Comparison of ENCODE assay signal across 14 cellular contexts in the genomic region with DNA sequence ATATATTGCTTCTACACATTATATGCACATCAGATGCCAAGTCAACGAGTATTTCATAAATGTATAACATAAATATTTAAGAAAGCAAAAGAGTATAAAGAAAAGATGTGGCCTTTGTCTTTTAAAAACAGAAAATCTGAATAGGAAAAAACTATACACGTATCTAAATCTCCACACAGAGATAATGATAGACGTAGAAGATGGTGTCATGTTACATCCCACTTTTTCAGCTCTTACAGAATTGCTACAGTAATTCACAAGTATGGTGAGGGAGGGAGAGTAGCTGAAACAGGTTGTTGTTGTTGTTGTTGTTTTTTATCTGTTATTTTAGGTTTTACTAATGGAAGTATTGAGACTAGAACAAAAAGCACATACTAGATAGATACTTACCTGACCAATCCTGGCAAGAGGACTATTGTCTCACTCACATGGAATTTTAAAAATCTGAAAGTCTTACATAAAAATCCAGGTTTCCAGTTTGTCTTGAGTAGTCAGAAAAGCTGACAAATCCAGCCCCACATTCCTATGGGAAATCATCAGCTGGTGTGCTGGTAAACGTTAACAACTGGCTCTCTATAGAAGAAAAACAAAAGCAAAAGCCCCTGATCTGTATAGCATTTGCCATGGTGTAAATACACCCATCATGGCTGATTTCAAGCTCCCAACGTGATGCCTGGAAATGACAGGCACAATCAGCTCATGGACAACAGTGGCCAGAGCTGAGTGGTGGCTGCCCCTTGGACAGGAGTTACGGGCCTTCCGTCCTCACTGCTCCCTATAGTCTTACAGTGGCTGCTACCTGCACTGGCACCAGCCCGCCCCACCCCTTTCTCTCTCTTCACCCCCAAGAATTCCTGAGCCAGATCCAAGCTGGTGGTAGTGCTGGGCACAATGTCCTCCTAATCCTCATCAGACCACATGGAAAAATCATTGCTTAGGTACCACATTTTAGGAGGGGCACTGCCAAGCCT. TPM values are rescaled to one million over a fixed set of nuclear protein-coding genes. Genes with fewer than 3 reads are reported as not detected.
DNase-seq lines count a peak whose midpoint lies in the region; ATAC-seq and TF ChIP-seq lines count a peak whose summit lies in the region.
"Had no signal": no experiment of that assay in that cellular context is flagged by ENCODE, and none has a peak within 500 bp of the region (broad histone marks: within the 10 kb centered on the region; RNA-seq: fewer than 3 reads in every experiment).

No MANE protein-coding gene starts in this region.

- DNase-seq in NCI-H2171 treated with DMSO at 0.1 percent for 48 hours (lab: John Stamatoyannopoulos, UW) (peak; percentile 18), NCI-H2171 (lab: John Stamatoyannopoulos, UW) (no peak), glutamatergic neuron (no peak), smooth muscle cell (lab: John Stamatoyannopoulos, UW; ENCODE audit: unreplicated experiment) (no peak), anterior cingulate cortex (lab: John Stamatoyannopoulos, UW) (no peak), NCI-H82 (lab: John Stamatoyannopoulos, UW) (no peak), GF-D8 (lab: John Stamatoyannopoulos, UW) (no peak)
- DNase-seq: activated CD4-positive, CD25-positive, alpha-beta regulatory T cell; cerebellar nuclear complex; NCI-H187 treated with DMSO at 0.1 percent for 48 hours had no signal

- no peaks in the 10 kb centered on the region for H3K27me3 ChIP-seq in smooth muscle cell (ENCODE audit: low read depth)

- H3K27ac ChIP-seq in smooth muscle cell (ENCODE audit: low read depth): peak overlapping the region; percentile 70
- H3K27ac ChIP-seq: parathyroid adenoma had no signal

- H3K4me1 Mint-ChIP-seq in glutamatergic neuron (ENCODE audit: low read depth, unreplicated experiment): no peaks in the 10 kb centered on the region

- ATAC-seq in SK-N-SH treated with all-trans-retinoic acid at 6 μM for 48 hours: peak; percentile 71
- ATAC-seq: Right ventricle myocardium inferior had no signal

- no peaks in the 10 kb centered on the region for H3K36me3 ChIP-seq in smooth muscle cell (ENCODE audit: low read depth)

- H3K4me3 ChIP-seq in smooth muscle cell: no peak overlapping the region
- H3K4me3 ChIP-seq: lung had no signal

- H3K9me3 Mint-ChIP-seq in glutamatergic neuron (ENCODE audit: unreplicated experiment): peaks cover 4% of the 10 kb centered on the region

- WGBS in smooth muscle cell (ENCODE audit: low lambda C conversion rate): 44% methylated on average over 7 of the region's 8 CpGs

- H3K4me3 Mint-ChIP-seq in glutamatergic neuron (ENCODE audit: unreplicated experiment): no peak overlapping the region

- no peaks in the 10 kb centered on the region for H3K79me2 ChIP-seq in smooth muscle cell (ENCODE audit: low read depth)

- no peak overlapping the region for H2AFZ ChIP-seq in smooth muscle cell (ENCODE audit: low read depth)
- H2AFZ ChIP-seq: parathyroid adenoma had no signal

- H3K9me3 ChIP-seq in smooth muscle cell (replicated peaks; ENCODE audit: low read depth): no peaks in the 10 kb centered on the region

- H3K27me3 Mint-ChIP-seq in glutamatergic neuron (ENCODE audit: unreplicated experiment): peaks cover 3% of the 10 kb centered on the region

- peaks cover 17% of the 10 kb centered on the region for H3K4me1 ChIP-seq in smooth muscle cell (ENCODE audit: low read depth)

- peak overlapping the region; percentile 18 for H3K4me2 ChIP-seq in smooth muscle cell

- peaks cover 7% of the 10 kb centered on the region for H4K20me1 ChIP-seq in smooth muscle cell (ENCODE audit: low read depth)

- H3K9ac ChIP-seq in smooth muscle cell (ENCODE audit: low read depth): no peak overlapping the region
- H3K9ac ChIP-seq: parathyroid adenoma had no signal

- peaks cover 4% of the 10 kb centered on the region for H3F3A ChIP-seq in smooth muscle cell (ENCODE audit: low read depth)

- no peaks in the 10 kb centered on the region for H3K36me3 Mint-ChIP-seq in glutamatergic neuron (ENCODE audit: unreplicated experiment)

- peak overlapping the region; percentile 6 for H3K27ac Mint-ChIP-seq in glutamatergic neuron (ENCODE audit: unreplicated experiment)

- TF ChIP-seq CTCF in glutamatergic neuron (IDR thresholded peaks at IDR 0.05; ENCODE audit: partially characterized antibody, unreplicated experiment) (no peak), smooth muscle cell (IDR thresholded peaks at IDR 0.05; ENCODE audit: borderline replicate concordance, insufficient read depth, poor library complexity, severe bottlenecking) (no peak)

TF ChIP-seq in SK-N-SH treated with all-trans-retinoic acid at 6 μM for 48 hours, 23 proteins besides CTCF, POLR2A, EP300 and RAD21:
- TF ChIP-seq ESRRG (CRISPR knock-in tag; IDR thresholded peaks at IDR 0.05): no peak
- TF ChIP-seq PATZ1 (CRISPR knock-in tag; IDR thresholded peaks at IDR 0.05; ENCODE audit: borderline replicate concordance): no peak
- TF ChIP-seq TSHZ2 (CRISPR knock-in tag; IDR thresholded peaks at IDR 0.05): no peak
- no peak for TF ChIP-seq POU6F1 (CRISPR knock-in tag; IDR thresholded peaks at IDR 0.05; ENCODE audit: borderline replicate concordance, low read depth)
- TF ChIP-seq ZFP3 (CRISPR knock-in tag; IDR thresholded peaks at IDR 0.05): no peak
- TF ChIP-seq ISL1 (CRISPR knock-in tag; IDR thresholded peaks at IDR 0.05): 0 out of 2 replicates have a peak, but pooled peaks have one; percentile 11
- TF ChIP-seq ARNTL (CRISPR knock-in tag; IDR thresholded peaks at IDR 0.05; ENCODE audit: borderline replicate concordance, low read depth): no peak
- TF ChIP-seq CREB5 (CRISPR knock-in tag; IDR thresholded peaks at IDR 0.05; ENCODE audit: low read depth): no peak
- TF ChIP-seq BACH2 (CRISPR knock-in tag; IDR thresholded peaks at IDR 0.05; ENCODE audit: borderline replicate concordance): no peak

RNA-seq across cellular contexts. Expression of gene VGLL4, which starts 47.4 kb away (rescaled TPM):
- 29.4 TPM for total RNA-seq in glutamatergic neuron (ENCODE audit: unreplicated experiment)
- 109 and 149 TPM in 2 replicates for total RNA-seq in smooth muscle cell
- 64.3 and 72.0 TPM in 2 replicates for polyA plus RNA-seq in smooth muscle cell
